6 cellular contexts compared by ENCODE assay signal in genomic region chr7:9552431-9552830, GRCh38.
DNase-seq lines count a peak whose midpoint lies in the region; TF ChIP-seq lines count a peak whose summit lies in the region.
"Not testable (repeated sequence)": the region's sequence is repeated elsewhere in the genome, so short reads cannot be mapped to it uniquely, and the experiment has no call there.

No MANE protein-coding gene starts in this region.

- dilution Hi-C loops in mammary epithelial cell (cut with HindIII; ENCODE audit: low sequenced_read_pairs) = not testable (repeated sequence)

- in situ Hi-C loops in mammary epithelial cell (cut with MboI; ENCODE audit: low sequenced_read_pairs in 2 of 2) = not testable (repeated sequence)

- H3K9me3 ChIP-seq in mammary epithelial cell (replicated peaks; ENCODE audit: insufficient read depth, low read length) = not testable (repeated sequence)

- H4K20me1 ChIP-seq in mammary epithelial cell (ENCODE audit: insufficient read depth, low read length) = not testable (repeated sequence)

- not testable (repeated sequence) for TF ChIP-seq CTCF in RWPE1 (conservative IDR thresholded peaks at IDR 0.05; ENCODE audit: low read depth); mammary epithelial cell (conservative IDR thresholded peaks at IDR 0.05 in 1 of 2, IDR thresholded peaks at IDR 0.05 in 1 of 2; ENCODE audit: extremely low read depth in 1 of 2, insufficient read depth in 1 of 2, low read depth in 1 of 2, low read length in 2 of 2)

- intact Hi-C loops in mammary epithelial cell (cut with micrococcal nuclease) = not testable (repeated sequence)

- not testable (repeated sequence) for H3K27ac ChIP-seq in RWPE1; mammary epithelial cell (ENCODE audit: insufficient read depth, low read depth, low read length); epithelial cell of prostate

- not testable (repeated sequence) for BruUV-seq in mammary epithelial cell (replicated peaks; lab: Mats Ljungman, UMichigan)

- not testable (repeated sequence) for H2AFZ ChIP-seq in mammary epithelial cell (ENCODE audit: low read depth, low read length)

- not testable (repeated sequence) for H3K4me3 ChIP-seq in mammary epithelial cell (replicated peaks in 1 of 3; ENCODE audit: insufficient read depth in 1 of 3, low read depth in 2 of 3, low read length in 3 of 3)

- DNase-seq in HPDE6-E6E7 (ENCODE audit: extremely low spot score) (peak; percentile 2), LoVo (ENCODE audit: low spot score) (peak; percentile 58), RWPE1 (ENCODE audit: low spot score) (peak; percentile 3), mammary epithelial cell (peak; percentile 0), epithelial cell of prostate (ENCODE audit: low read depth, low spot score) (peak; percentile 12), islet precursor cell (peak; percentile 62)

- H3K4me2 ChIP-seq in mammary epithelial cell (ENCODE audit: insufficient read depth, low read depth, low read length) = not testable (repeated sequence)

- H3K4me1 ChIP-seq in mammary epithelial cell (ENCODE audit: insufficient read depth, low read length) = not testable (repeated sequence)

- POLR2A ChIA-PET in RWPE1 (lab: Yijun Ruan, JAX; ENCODE audit: low non-redundant PET) = not testable (repeated sequence)

- not testable (repeated sequence) for H3K27me3 ChIP-seq in mammary epithelial cell (ENCODE audit: insufficient read depth, low read length)

- CTCF ChIA-PET in RWPE1 (lab: Yijun Ruan, JAX); mammary epithelial cell (lab: Charles Lee; ENCODE audit: low non-redundant PET): not testable (repeated sequence)

- not testable (repeated sequence) for H3K79me2 ChIP-seq in mammary epithelial cell (ENCODE audit: insufficient read depth, low read length)

- 22% methylated on average over 4 of the region's 4 CpGs for WGBS in mammary epithelial cell (ENCODE audit: low coverage, missing lambda C conversion rate)

- H3K36me3 ChIP-seq in mammary epithelial cell (ENCODE audit: insufficient read depth, low read length) = not testable (repeated sequence)

- H3K9ac ChIP-seq in mammary epithelial cell (ENCODE audit: insufficient read depth, low read length) = not testable (repeated sequence)

Comparison
In these comparisons a context has a peak if more than half of its experiments do, and no peak if none do; other contexts are left out.
1. DNase-seq: peak in every context shown above with its lines; median percentile 62 in islet precursor cell; 58 in LoVo; 12 in epithelial cell of prostate; 3 in RWPE1; 2 in HPDE6-E6E7; 0 in mammary epithelial cell.